ENCODE assay signal across 8 cellular contexts in the genomic region with DNA sequence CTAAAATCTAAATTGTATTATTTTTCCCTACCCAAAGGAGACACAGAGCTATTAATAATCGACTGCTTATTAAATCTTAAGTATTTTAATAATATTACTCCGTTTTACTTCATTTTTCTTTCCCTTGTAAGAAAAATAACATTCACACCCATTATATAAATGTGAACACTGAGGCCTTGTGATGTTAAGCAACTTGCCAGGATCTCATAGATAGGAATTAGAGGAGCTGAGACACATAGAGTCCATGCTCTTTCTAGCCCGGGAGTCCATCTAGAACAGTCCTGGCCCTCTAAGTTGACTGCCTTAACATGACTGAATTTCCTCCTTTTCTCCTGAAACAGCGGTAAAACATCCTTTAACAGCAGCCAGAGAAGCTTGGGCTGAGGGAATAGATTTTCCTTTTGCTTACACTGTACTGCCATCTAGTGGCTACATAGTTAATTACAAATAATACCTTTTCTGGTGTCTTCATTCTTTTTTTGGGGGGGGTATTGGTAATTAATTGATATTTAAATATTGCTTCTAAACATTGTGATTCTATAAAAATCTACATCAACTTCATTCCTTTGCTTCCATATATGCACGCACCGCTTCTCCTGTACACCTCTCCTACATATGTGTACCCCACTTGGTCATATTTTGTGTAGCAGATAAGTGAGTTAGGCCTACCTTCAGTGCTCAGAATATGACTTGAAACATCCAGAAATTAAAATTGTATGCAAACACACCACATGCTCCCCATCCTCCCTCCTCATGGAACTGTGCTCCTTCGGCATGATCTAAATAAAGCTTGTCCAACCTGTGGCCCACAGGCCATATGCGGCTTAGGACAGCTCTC.
DNase-seq lines count a peak whose midpoint lies in the region; ATAC-seq and TF ChIP-seq lines count a peak whose summit lies in the region.

No MANE protein-coding gene starts in this region.

- ATAC-seq in GM19023 (IDR thresholded peaks at IDR 0.05; ENCODE audit: unreplicated experiment): peak; percentile 60
- ATAC-seq in GM18520 (IDR thresholded peaks at IDR 0.05; ENCODE audit: unreplicated experiment): no peak

- no peaks in the 10 kb centered on the region for H3K36me3 Mint-ChIP-seq in CD4-positive, alpha-beta memory T cell

- H3K27ac ChIP-seq in CD4-positive, alpha-beta memory T cell (ENCODE audit: low read depth, low read length): no peak overlapping the region
- H3K27ac ChIP-seq in HL-60 (replicated peaks): no peak overlapping the region

- H3K9me3 ChIP-seq in CD4-positive, alpha-beta memory T cell (ENCODE audit: control insufficient read depth in 1 of 2, low read length in 2 of 2): no peaks in the 10 kb centered on the region

- H3K27ac Mint-ChIP-seq in CD4-positive, alpha-beta memory T cell: no peak overlapping the region

- no peak overlapping the region for H3K4me3 Mint-ChIP-seq in CD4-positive, alpha-beta memory T cell

- no peaks in the 10 kb centered on the region for H3K4me1 Mint-ChIP-seq in CD4-positive, alpha-beta memory T cell

- TF ChIP-seq CTCF in HL-60 (IDR thresholded peaks at IDR 0.05; ENCODE audit: insufficient read depth, low read length): no peak

- peaks cover 0 to 1% (median 0%) of the 10 kb centered on the region in 8 donors for H3K9me3 Mint-ChIP-seq in CD4-positive, alpha-beta memory T cell

- no peaks in the 10 kb centered on the region for H3K27me3 ChIP-seq in CD4-positive, alpha-beta memory T cell (ENCODE audit: insufficient read depth, low read length)
- no peaks in the 10 kb centered on the region for H3K27me3 ChIP-seq in HL-60 (ENCODE audit: insufficient read depth, poor library complexity, severe bottlenecking)

- no peaks in the 10 kb centered on the region for H3K4me1 ChIP-seq in CD4-positive, alpha-beta memory T cell (ENCODE audit: insufficient read depth, low read length)

- peak in 4 of 5 donors; percentile 27 to 43 (median 36) for DNase-seq in CD4-positive, alpha-beta memory T cell
- DNase-seq in HL-60 (ENCODE audit: low read depth in 1 of 2, low spot score in 1 of 2) (peak; percentile 13 to 41), NOMO-1 treated with dmso at 0.1 percent for 144 hours (lab: John Stamatoyannopoulos, UW; ENCODE audit: unreplicated experiment) (peak; percentile 33), dermis microvascular lymphatic vessel endothelial cell (ENCODE audit: low read depth in 2 of 2) (peak; percentile 21 to 53), myocyte (ENCODE audit: low read depth) (peak; percentile 58), GDM1 (lab: John Stamatoyannopoulos, UW) (no peak)

- H3K4me3 ChIP-seq in CD4-positive, alpha-beta memory T cell (ENCODE audit: low read length in 2 of 2): no peak overlapping the region
- no peak overlapping the region for H3K4me3 ChIP-seq in HL-60 (replicated peaks; ENCODE audit: insufficient read depth, low read length)

- intact Hi-C loops in CD4-positive, alpha-beta memory T cell (cut with micrococcal nuclease): no loop called here

- POLR2A ChIA-PET in CD4-positive, alpha-beta memory T cell (lab: Charles Lee; ENCODE audit: partially characterized antibody): no interaction called here

- H3K36me3 ChIP-seq in CD4-positive, alpha-beta memory T cell (ENCODE audit: insufficient read depth, low read length): no peaks in the 10 kb centered on the region

- peaks cover 3 to 6% of the 10 kb centered on the region in 2 donors for H3K27me3 Mint-ChIP-seq in CD4-positive, alpha-beta memory T cell

- CTCF ChIA-PET in CD4-positive, alpha-beta memory T cell (lab: Charles Lee; ENCODE audit: partially characterized antibody): interaction anchor here (0.6 to 4.1 kb wide), 17 partner anchors 9 to 1995 kb away, joined by 3 to 39 read pairs (median 4); no protein-coding TSS in a partner anchor
